ENCODE assay signal across 9 cellular contexts in the genomic region with DNA sequence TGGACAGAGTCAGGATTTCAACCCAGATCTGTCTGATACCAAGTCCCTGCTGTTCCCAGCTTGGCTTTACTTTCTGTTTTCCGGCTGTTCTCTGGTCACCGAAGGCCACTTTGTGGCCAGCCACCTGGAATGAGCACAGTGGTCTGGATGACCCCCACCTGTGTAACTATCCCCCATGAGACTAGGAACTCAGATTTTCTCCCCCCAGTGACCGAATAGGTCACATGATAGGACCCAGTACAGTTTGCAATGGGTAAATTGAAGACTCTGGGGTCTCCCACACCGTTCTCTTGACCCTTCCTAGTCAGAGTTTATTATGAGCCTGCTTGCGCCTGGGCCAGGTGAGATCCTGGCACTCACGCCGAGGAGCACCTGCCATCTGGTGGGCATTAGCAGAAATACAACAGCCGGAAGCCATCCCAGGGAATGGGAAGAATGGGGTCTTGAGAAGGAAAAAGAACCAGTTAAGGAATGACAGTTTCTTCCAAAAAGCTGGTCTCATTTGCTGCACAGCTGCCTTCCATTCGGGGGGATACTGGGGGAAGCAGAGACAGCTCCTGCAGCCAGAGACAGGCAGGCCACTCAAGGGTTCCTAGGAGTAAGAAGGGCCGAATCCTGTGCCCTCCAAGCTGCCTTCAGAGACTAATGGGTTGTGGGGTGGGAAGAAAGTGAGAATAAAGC. TPM values are rescaled to one million over a fixed set of nuclear protein-coding genes. Genes with fewer than 3 reads are reported as not detected.
A peak's percentile ranks its signal among the peaks of the same experiment; 100 is the strongest.
DNase-seq lines count a peak whose midpoint lies in the region; TF ChIP-seq lines count a peak whose summit lies in the region.
"Had no signal": no experiment of that assay in that cellular context is flagged by ENCODE, and none has a peak within 500 bp of the region (broad histone marks: within the 10 kb centered on the region; RNA-seq: fewer than 3 reads in every experiment).

No MANE protein-coding gene starts in this region.

- no peaks in the 10 kb centered on the region for H3K27me3 ChIP-seq in stomach
- H3K27me3 ChIP-seq: BLaER1 had no signal

- WGBS in stomach, 5 donors = 20 to 28% (median 25%) methylated on average over 10 of the region's 10 CpGs

- H3K9me3 ChIP-seq in stomach = no peaks in the 10 kb centered on the region
- H3K9me3 ChIP-seq: BLaER1 had no signal

- TF ChIP-seq EP300 in stomach (IDR thresholded peaks at IDR 0.05) = no peak

- H3K36me3 ChIP-seq in stomach = peaks cover 0 to 14% (median 0%) of the 10 kb centered on the region in 4 donors

- no peak overlapping the region for H3K4me3 ChIP-seq in stomach
- H3K4me3 ChIP-seq: BLaER1 had no signal

- TF ChIP-seq CTCF in stomach (IDR thresholded peaks at IDR 0.05) = peak in 5 of 7 experiments; percentile 83 to 95 (median 86)

- no peak for TF ChIP-seq POLR2A in stomach (IDR thresholded peaks at IDR 0.05)

- H3K4me1 ChIP-seq in stomach = peaks cover 0 to 25% (median 19%) of the 10 kb centered on the region in 4 donors

- intact Hi-C loops in stomach (cut with DNase I; ENCODE audit: low total_unique reads) = loop anchor here (5.0 kb wide), 1 partner anchor 41 kb away; no protein-coding TSS in a partner anchor
- intact Hi-C loops in posterior vena cava (cut with DNase I) = loop anchor here (2.0 to 5.0 kb wide), 2 partner anchors 65 to 66 kb away; no protein-coding TSS in a partner anchor

- DNase-seq in NCI-H187 treated with DMSO at 0.1 percent for 48 hours (lab: John Stamatoyannopoulos, UW) (peak; percentile 2), NCI-H187 (lab: John Stamatoyannopoulos, UW) (no peak), NCI-H2029 treated with DMSO at 0.1 percent for 48 hours (lab: John Stamatoyannopoulos, UW) (peak; percentile 36), lung microvascular endothelial cell (ENCODE audit: low read depth in 2 of 2) (peak; percentile 59 to 71), stomach (peak; percentile 67), posterior vena cava (ENCODE audit: low spot score) (no peak)
- peak; percentile 27 to 33 for DNase-seq in activated CD4-positive, alpha-beta T cell treated with anti-CD3 and anti-CD28 coated beads for 24 hours (ENCODE audit: low read depth in 2 of 2)

- H3K27ac ChIP-seq in cingulate gyrus (ENCODE audit: low read depth, low read length) = peak overlapping the region; percentile 33
- peak overlapping the region in 2 of 5 donors; percentile 26 to 39 for H3K27ac ChIP-seq in stomach
- H3K27ac ChIP-seq: BLaER1 had no signal

RNA-seq across cellular contexts. Expression of gene PHYHD1, which starts 7.1 kb away (rescaled TPM):
- total RNA-seq in lung microvascular endothelial cell (0.20 and 0.22 TPM in 2 replicates), stomach (10 to 100 TPM in 4 of 5 donors, 1 to 10 TPM in 1; 1.4 to 37.3 (median 13.8) TPM), posterior vena cava (10 to 100 TPM; 11.4 to 24.8 TPM)
- polyA plus RNA-seq in stomach = 10 to 100 TPM; 43.9 to 55.8 (median 49.1) TPM

RNA-seq across cellular contexts. Expression of gene DOLK, which starts 19.5 kb away (rescaled TPM):
- 22.0 and 40.9 TPM in 2 replicates for total RNA-seq in lung microvascular endothelial cell
- 10 to 100 TPM in 1 of 5 donors, 1 to 10 TPM in 3, under 1 TPM in 1; 0.58 to 17.1 (median 9.4) TPM for total RNA-seq in stomach
- polyA plus RNA-seq in stomach = 1 to 10 TPM; 3.2 to 8.1 (median 6.2) TPM
- 1 to 10 TPM; 9.0 to 10.0 TPM for total RNA-seq in posterior vena cava

RNA-seq across cellular contexts. Expression of gene NUP188, which starts 19.6 kb away (rescaled TPM):
- 27.0 and 40.1 TPM in 2 replicates for total RNA-seq in lung microvascular endothelial cell
- total RNA-seq in stomach = 10 to 100 TPM; 26.3 to 79.9 (median 51.0) TPM
- polyA plus RNA-seq in stomach = 10 to 100 TPM in 1 of 3 donors, 1 to 10 TPM in 2; 4.4 to 10.1 (median 9.9) TPM
- total RNA-seq in posterior vena cava = 10 to 100 TPM; 33.2 to 34.1 TPM

RNA-seq across cellular contexts. Expression of gene LRRC8A, which starts 45.9 kb away (rescaled TPM):
- total RNA-seq in lung microvascular endothelial cell (62.1 and 101 TPM in 2 replicates), stomach (10 to 100 TPM; 14.7 to 63.7 (median 25.1) TPM), posterior vena cava (10 to 100 TPM; 49.1 to 58.3 TPM)
- 10 to 100 TPM; 11.2 to 22.7 (median 13.6) TPM for polyA plus RNA-seq in stomach

RNA-seq across cellular contexts. Expression of gene KYAT1, which starts 46.1 kb away (rescaled TPM):
- total RNA-seq in lung microvascular endothelial cell (3.5 and 5.6 TPM in 2 replicates), stomach (10 to 100 TPM in 2 of 5 donors, 1 to 10 TPM in 2, under 1 TPM in 1; 0.58 to 25.7 (median 6.1) TPM), posterior vena cava (1 to 10 TPM; 5.1 to 5.5 TPM)
- polyA plus RNA-seq in stomach = 1 to 10 TPM; 4.8 to 7.5 (median 5.3) TPM

Comparison
In these comparisons a context has a peak if more than half of its experiments do, and no peak if none do; other contexts are left out.
1. DNase-seq: peak in NCI-H187 treated with DMSO at 0.1 percent for 48 hours (single experiment), NCI-H2029 treated with DMSO at 0.1 percent for 48 hours (single experiment), activated CD4-positive, alpha-beta T cell treated with anti-CD3 and anti-CD28 coated beads for 24 hours (2 of 2), lung microvascular endothelial cell (2 of 2) and stomach (single experiment); none in NCI-H187 (0 of 2) and posterior vena cava (single experiment).